Comparison of ENCODE assay signal across 16 cellular contexts in the genomic region with DNA sequence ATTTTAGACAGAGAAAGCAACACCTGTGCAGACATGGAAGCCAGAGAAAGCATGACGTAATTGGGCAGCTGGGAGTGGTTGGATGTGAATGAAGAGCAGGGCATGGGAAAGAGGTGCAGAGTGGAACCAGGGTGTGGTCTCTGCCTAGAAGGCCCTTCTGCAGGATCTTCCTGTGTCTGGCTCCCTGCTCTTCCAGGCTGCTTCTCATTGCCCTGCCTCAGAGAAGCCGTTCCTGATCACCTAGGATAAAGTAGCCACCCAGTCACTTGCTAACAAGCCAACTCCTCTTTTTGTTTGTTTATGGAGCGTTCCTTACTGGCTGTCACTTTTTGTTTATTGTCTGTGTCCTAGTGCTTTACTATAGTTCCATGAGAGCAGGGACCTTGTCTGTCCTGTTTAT. TPM values are rescaled to one million over a fixed set of nuclear protein-coding genes. Genes with fewer than 3 reads are reported as not detected.
DNase-seq lines count a peak whose midpoint lies in the region; ATAC-seq, FAIRE-seq and TF ChIP-seq lines count a peak whose summit lies in the region.
"Had no signal": no experiment of that assay in that cellular context is flagged by ENCODE, and none has a peak within 500 bp of the region (broad histone marks: within the 10 kb centered on the region; RNA-seq: fewer than 3 reads in every experiment).

No MANE protein-coding gene starts in this region.

- WGBS in heart left ventricle, 4 donors = 61 to 81% (median 69%) methylated on average over 3 of the region's 3 CpGs
- WGBS in right cardiac atrium = 89% methylated on average over 3 of the region's 3 CpGs
- 59 to 76% (median 62%) methylated on average over 3 of the region's 3 CpGs for WGBS in small intestine, 3 donors

- H3K27me3 ChIP-seq in heart left ventricle = no peaks in the 10 kb centered on the region
- no peaks in the 10 kb centered on the region for H3K27me3 ChIP-seq in right cardiac atrium (ENCODE audit: control insufficient read depth, insufficient read depth)
- no peaks in the 10 kb centered on the region for H3K27me3 ChIP-seq in colonic mucosa
- H3K27me3 ChIP-seq in small intestine (ENCODE audit: control insufficient read depth in 2 of 2, insufficient read depth in 2 of 2, low read length in 2 of 2) = no peaks in the 10 kb centered on the region
- H3K27me3 ChIP-seq: brain microvascular endothelial cell had no signal

- H3K4me3 ChIP-seq in heart left ventricle (no peak overlapping the region), right cardiac atrium (ENCODE audit: low read length) (no peak overlapping the region), colonic mucosa (no peak overlapping the region), small intestine (ENCODE audit: low read depth in 1 of 2, low read length in 2 of 2) (no peak overlapping the region)

- no peak for TF ChIP-seq POLR2A in heart left ventricle (IDR thresholded peaks at IDR 0.05)

- no peaks in the 10 kb centered on the region for H3K36me3 ChIP-seq in heart left ventricle
- H3K36me3 ChIP-seq in colonic mucosa = no peaks in the 10 kb centered on the region
- H3K36me3 ChIP-seq in small intestine (ENCODE audit: control insufficient read depth in 2 of 2, insufficient read depth in 2 of 2, low read length in 2 of 2) = no peaks in the 10 kb centered on the region
- H3K36me3 ChIP-seq: brain microvascular endothelial cell had no signal

- FAIRE-seq in small intestine (lab: Jason Lieb, UNC) = no peak

- H3K4me1 ChIP-seq in heart left ventricle = peaks cover 3 to 52% (median 16%) of the 10 kb centered on the region in 12 donors
- peaks cover 6% of the 10 kb centered on the region for H3K4me1 ChIP-seq in right cardiac atrium (ENCODE audit: control insufficient read depth, insufficient read depth, low read length)
- peaks cover 6% of the 10 kb centered on the region for H3K4me1 ChIP-seq in colonic mucosa
- peaks cover 3 to 4% of the 10 kb centered on the region in 2 donors for H3K4me1 ChIP-seq in small intestine (ENCODE audit: control insufficient read depth in 2 of 2, insufficient read depth in 1 of 2, low read depth in 1 of 2, low read length in 1 of 2)

- TF ChIP-seq CTCF in heart left ventricle (IDR thresholded peaks at IDR 0.05) (no peak), colonic mucosa (IDR thresholded peaks at IDR 0.05) (no peak)

- H3K9ac ChIP-seq in colonic mucosa (ENCODE audit: low read depth in 2 of 2, low read length in 2 of 2) = no peak overlapping the region

- intact Hi-C loops in heart left ventricle (cut with DNase I) = loop anchor here in 1 of 10 donors (10.0 kb wide), 1 partner anchor 65 kb away; no protein-coding TSS in a partner anchor
- intact Hi-C loops in right cardiac atrium (cut with DNase I) = no loop called here
- intact Hi-C loops in colonic mucosa (cut with DNase I) = no loop called here

- DNase-seq in heart left ventricle (no peak), right cardiac atrium (no peak), NCI-H510A treated with DMSO at 0.1 percent for 48 hours (lab: John Stamatoyannopoulos, UW) (peak; percentile 98), colonic mucosa (peak; percentile 56), small intestine (peak; percentile 19), KG1 (lab: John Stamatoyannopoulos, UW) (no peak), substantia nigra (lab: John Stamatoyannopoulos, UW) (no peak)
- DNase-seq in activated CD4-positive, alpha-beta T cell treated with anti-CD3 and anti-CD28 coated beads for 4 hours = no peak
- DNase-seq: activated CD4-positive, alpha-beta T cell treated with anti-CD3 and anti-CD28 coated beads for 1 hour; activated CD8-positive, alpha-beta memory T cell treated with anti-CD3 and anti-CD28 coated beads, Interleukin-2, amount 50 U/mL, for 48 hours; activated naive CD4-positive, alpha-beta T cell treated with anti-CD3 and anti-CD28 coated beads, Interleukin-2, amount 50 U/mL, for 16 hours; brain microvascular endothelial cell; effector CD8-positive, alpha-beta T cell; MM.1S; NCI-H524; T-helper 17 cell had no signal

- ATAC-seq in heart left ventricle (peak in 3 of 4 donors; percentile 30 to 54 (median 32)), right cardiac atrium (no peak)
- ATAC-seq: T-helper 17 cell had no signal

- no peaks in the 10 kb centered on the region for H3K9me3 ChIP-seq in heart left ventricle
- H3K9me3 ChIP-seq in right cardiac atrium (ENCODE audit: control insufficient read depth, low read length) = no peaks in the 10 kb centered on the region
- H3K9me3 ChIP-seq in colonic mucosa = no peaks in the 10 kb centered on the region
- H3K9me3 ChIP-seq in small intestine (ENCODE audit: control insufficient read depth, low read depth) = no peaks in the 10 kb centered on the region

- H3K27ac ChIP-seq in heart left ventricle = no peak overlapping the region
- H3K27ac ChIP-seq in right cardiac atrium (ENCODE audit: low read length) = no peak overlapping the region
- H3K27ac ChIP-seq in colonic mucosa = no peak overlapping the region
- H3K27ac ChIP-seq in small intestine (ENCODE audit: low read depth in 1 of 2, low read length in 1 of 2) = no peak overlapping the region
- no peak overlapping the region for H3K27ac ChIP-seq in substantia nigra (ENCODE audit: low read depth, low read length, poor library complexity, severe bottlenecking)
- H3K27ac ChIP-seq: brain microvascular endothelial cell had no signal

RNA-seq across cellular contexts. Expression of a gene that starts 28.5 kb away (rescaled TPM):
- 10 to 100 TPM; 26.9 to 69.0 (median 43.0) TPM for total RNA-seq in heart left ventricle
- polyA plus RNA-seq in heart left ventricle = 10 to 100 TPM in 1 of 2 donors, 1 to 10 TPM in 1; 9.6 to 37.7 TPM
- 10 to 100 TPM; 47.8 to 60.3 (median 56.2) TPM for total RNA-seq in right cardiac atrium
- 17.8 TPM for polyA plus RNA-seq in right cardiac atrium
- 100 to 1,000 TPM; 108 to 140 TPM for total RNA-seq in colonic mucosa
- polyA plus RNA-seq in small intestine = 10 to 100 TPM; 18.4 to 48.1 (median 24.6) TPM

Comparison
In these comparisons a context has a peak if more than half of its experiments do, and no peak if none do; other contexts are left out.
1. ATAC-seq: peak in heart left ventricle (3 of 4); none in right cardiac atrium (0 of 2).
2. DNase-seq: peak in NCI-H510A treated with DMSO at 0.1 percent for 48 hours (single experiment), colonic mucosa (single experiment) and small intestine (single experiment); none in heart left ventricle (0 of 5), right cardiac atrium (0 of 3), activated CD4-positive, alpha-beta T cell treated with anti-CD3 and anti-CD28 coated beads for 4 hours (0 of 2), KG1 (single experiment) and substantia nigra (0 of 49).